In genomic region chr5:153613143-153613542, GRCh38 we compare ENCODE assay signal across 22 cellular contexts.
DNase-seq lines count a peak whose midpoint lies in the region; ATAC-seq, FAIRE-seq and TF ChIP-seq lines count a peak whose summit lies in the region.
"Had no signal": no experiment of that assay in that cellular context is flagged by ENCODE, and none has a peak within 500 bp of the region (broad histone marks: within the 10 kb centered on the region; RNA-seq: fewer than 3 reads in every experiment).

No MANE protein-coding gene starts in this region.

- no peaks in the 10 kb centered on the region for H3K27me3 ChIP-seq in astrocyte (ENCODE audit: insufficient read depth, low read length)
- H3K27me3 ChIP-seq: SJCRH30 had no signal

- no peak overlapping the region for H3K4me3 Mint-ChIP-seq in astrocyte (ENCODE audit: unreplicated experiment)
- H3K4me3 Mint-ChIP-seq: nephron progenitor cell had no signal

- FAIRE-seq in astrocyte (lab: Jason Lieb, UNC): peak; percentile 56
- FAIRE-seq: frontal cortex, urothelium cell line had no signal

- H3K4me1 Mint-ChIP-seq in astrocyte (ENCODE audit: low read depth, unreplicated experiment): peaks cover 13% of the 10 kb centered on the region

- ATAC-seq in GM21447 (IDR thresholded peaks at IDR 0.05; ENCODE audit: unreplicated experiment): no peak
- no peak for ATAC-seq in GM19351 (IDR thresholded peaks at IDR 0.05; ENCODE audit: unreplicated experiment)

- peak; percentile 75 for DNase-seq in DMS79 treated with DMSO at 0.1 percent for 48 hours (lab: John Stamatoyannopoulos, UW)
- peak; percentile 33 for DNase-seq in NCI-H1105 (lab: John Stamatoyannopoulos, UW)
- DNase-seq in astrocyte (ENCODE audit: low read depth): peak; percentile 78
- DNase-seq in kidney glomerular epithelial cell (lab: John Stamatoyannopoulos, UW): peak; percentile 30
- no peak for DNase-seq in HUDEP-2 (lab: John Stamatoyannopoulos, UW; ENCODE audit: unreplicated experiment in 76 of 76)
- no peak for DNase-seq in SHP77 (lab: John Stamatoyannopoulos, UW)
- DNase-seq: AML-193; amygdala; effector CD8-positive, alpha-beta T cell; midbrain; NCI-H1694 treated with DMSO at 0.1 percent for 48 hours; NCI-H510A; nephron progenitor cell; SJCRH30; stimulated activated CD4-positive, alpha-beta T cell treated with anti-CD3 and anti-CD28 coated beads, Interleukin-4, amount 100 ng/mL, for 24 hours had no signal

- H4K20me1 ChIP-seq in astrocyte (ENCODE audit: insufficient read depth, low read length): no peaks in the 10 kb centered on the region

- TF ChIP-seq CTCF in astrocyte (IDR thresholded peaks at IDR 0.05; ENCODE audit: insufficient read depth, low read depth, low read length): no peak

- no peak overlapping the region for H3K27ac Mint-ChIP-seq in astrocyte (ENCODE audit: unreplicated experiment)
- H3K27ac Mint-ChIP-seq: activated T-helper 2 cell treated with anti-CD3 and anti-CD28 coated beads, Interferon-gamma antibody, Interleukin-2, Interleukin-4, amounts not matched to agents 10 μg/mL and 5 μg/mL and 100 μg/mL, durations not matched to agents 14 hours and 24 hours and 36 hours had no signal

- H3K4me2 ChIP-seq in astrocyte (ENCODE audit: low read length): no peak overlapping the region
- H3K4me2 ChIP-seq: smooth muscle cell had no signal

- H3K9ac ChIP-seq in astrocyte (ENCODE audit: low read length): no peak overlapping the region

- H3K4me3 ChIP-seq in astrocyte (ENCODE audit: insufficient read depth, low read depth, low read length): no peak overlapping the region
- H3K4me3 ChIP-seq: prostate gland, SJCRH30, smooth muscle cell had no signal

- H3K9me3 ChIP-seq in astrocyte (ENCODE audit: insufficient read depth, low read depth, low read length): no peaks in the 10 kb centered on the region
- H3K9me3 ChIP-seq: prostate gland, SJCRH30 had no signal

- H3K27me3 Mint-ChIP-seq in astrocyte (ENCODE audit: low read depth, unreplicated experiment): no peaks in the 10 kb centered on the region

- H3K36me3 Mint-ChIP-seq in astrocyte (ENCODE audit: low read depth, unreplicated experiment): no peaks in the 10 kb centered on the region

- H3K79me2 ChIP-seq in astrocyte (ENCODE audit: insufficient read depth, low read length): no peaks in the 10 kb centered on the region

- no peak overlapping the region for H3K27ac ChIP-seq in astrocyte (ENCODE audit: low read depth, low read length)
- H3K27ac ChIP-seq: prostate gland, SJCRH30 had no signal

- H3K4me1 ChIP-seq in astrocyte (ENCODE audit: insufficient read depth, low read length): peaks cover 13% of the 10 kb centered on the region
- H3K4me1 ChIP-seq: prostate gland, SJCRH30 had no signal

- H3K9me3 Mint-ChIP-seq in astrocyte (ENCODE audit: unreplicated experiment): no peaks in the 10 kb centered on the region
- H3K9me3 Mint-ChIP-seq: activated T-helper 2 cell treated with anti-CD3 and anti-CD28 coated beads, Interferon-gamma antibody, Interleukin-2, Interleukin-4, amounts not matched to agents 10 μg/mL and 5 μg/mL and 100 μg/mL, durations not matched to agents 14 hours and 24 hours and 36 hours; nephron progenitor cell had no signal

- H3K36me3 ChIP-seq in astrocyte (ENCODE audit: insufficient read depth, low read length): no peaks in the 10 kb centered on the region
- H3K36me3 ChIP-seq: prostate gland, SJCRH30 had no signal

- no peak overlapping the region for H2AFZ ChIP-seq in astrocyte (ENCODE audit: low read depth, low read length)

Comparison
In these comparisons a context has a peak if more than half of its experiments do, and no peak if none do; other contexts are left out.
1. DNase-seq: peak in DMS79 treated with DMSO at 0.1 percent for 48 hours (single experiment), NCI-H1105 (single experiment), astrocyte (single experiment) and kidney glomerular epithelial cell (single experiment); none in HUDEP-2 (0 of 76) and SHP77 (0 of 2).